In genomic region chr6:75437451-75438185, GRCh38 we compare ENCODE assay signal across 2 cellular contexts.
TF ChIP-seq lines count a peak whose summit lies in the region.

No MANE protein-coding gene starts in this region.

TF ChIP-seq in IMR-90, 13 proteins besides CTCF, POLR2A, EP300 and RAD21:
- no peak for TF ChIP-seq MXI1 (IDR thresholded peaks at IDR 0.05; ENCODE audit: borderline replicate concordance, low read depth, low read length)
- TF ChIP-seq CEBPB (IDR thresholded peaks at IDR 0.05; ENCODE audit: low read depth, low read length), result peak; percentile 58; the same call in 1 of the 2 replicates
- no peak for TF ChIP-seq MAZ (IDR thresholded peaks at IDR 0.05; ENCODE audit: borderline replicate concordance, low read depth, low read length)
- TF ChIP-seq FOS (IDR thresholded peaks at IDR 0.05; ENCODE audit: low read depth, low read length), result peak; percentile 34; the same call in 1 of the 2 replicates

TF ChIP-seq in H1, 55 proteins besides CTCF, POLR2A, EP300 and RAD21:
- TF ChIP-seq TCF12 (IDR thresholded peaks at IDR 0.05; ENCODE audit: low read depth, low read length), result no peak
- no peak for TF ChIP-seq TEAD4 (IDR thresholded peaks at IDR 0.05; ENCODE audit: low read depth, low read length)
- no peak for TF ChIP-seq KDM1A (IDR thresholded peaks at IDR 0.05; ENCODE audit: borderline replicate concordance, low read length)
- no peak for TF ChIP-seq BCL11A (IDR thresholded peaks at IDR 0.05; ENCODE audit: low read depth in 2 of 2, low read length in 2 of 2)
- TF ChIP-seq CTBP2 (IDR thresholded peaks at IDR 0.05; ENCODE audit: borderline replicate concordance, insufficient read depth, insufficient read length, low read length), result no peak
- no peak for TF ChIP-seq RXRA (IDR thresholded peaks at IDR 0.05; ENCODE audit: insufficient read depth, low read depth, low read length)
- no peak for TF ChIP-seq SP4 (IDR thresholded peaks at IDR 0.05; ENCODE audit: low read length)
- TF ChIP-seq HDAC6 (IDR thresholded peaks at IDR 0.05; ENCODE audit: low read depth, low read length), result no peak
- TF ChIP-seq, protein P1, sequence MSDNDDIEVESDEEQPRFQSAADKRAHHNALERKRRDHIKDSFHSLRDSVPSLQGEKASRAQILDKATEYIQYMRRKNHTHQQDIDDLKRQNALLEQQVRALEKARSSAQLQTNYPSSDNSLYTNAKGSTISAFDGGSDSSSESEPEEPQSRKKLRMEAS (IDR thresholded peaks at IDR 0.05), result no peak
- TF ChIP-seq RNF2 (IDR thresholded peaks at IDR 0.05; ENCODE audit: borderline replicate concordance, low read depth, low read length, missing control alignments, poor library complexity, severe bottlenecking), result no peak
- no peak for TF ChIP-seq POLR2AphosphoS5 (IDR thresholded peaks at IDR 0.05; ENCODE audit: low read depth, low read length)
- TF ChIP-seq TAF7 (optimal IDR thresholded peaks at IDR 0.05; ENCODE audit: borderline replicate concordance, low read depth, low read length), result no peak
- no peak for TF ChIP-seq BRCA1 (IDR thresholded peaks at IDR 0.05; ENCODE audit: low read depth, low read length)
- TF ChIP-seq SRF (IDR thresholded peaks at IDR 0.05; ENCODE audit: low read depth, low read length), result no peak
